ENCODE assay signal across 8 cellular contexts in genomic region chr19:4597975-4598671, GRCh38. TPM values are rescaled to one million over a fixed set of nuclear protein-coding genes. Genes with fewer than 3 reads are reported as not detected.
DNase-seq lines count a peak whose midpoint lies in the region; ATAC-seq and TF ChIP-seq lines count a peak whose summit lies in the region.

No MANE protein-coding gene starts in this region.

- POLR2A ChIA-PET in OCI-LY7 (lab: Charles Lee) = interaction anchor here (0.8 kb wide), 1 partner anchor 30 kb away, joined by 3 read pairs; no protein-coding TSS in a partner anchor

- H3K9me3 ChIP-seq in OCI-LY7 (ENCODE audit: low read length) = no peaks in the 10 kb centered on the region

- no TSS peak for BruUV-seq in OCI-LY7 (replicated peaks; lab: Mats Ljungman, UMichigan)

- H3K4me3 Mint-ChIP-seq in stimulated activated naive B cell treated with anti-CD40 and anti-IgM and Interleukin-4, amounts not matched to agents 10 μg/mL and 1 μg/mL and 100 μg/mL, for 72 hours = peak overlapping the region; percentile 56 to 64

- peaks cover 18 to 33% of the 10 kb centered on the region in 2 donors for H3K27me3 Mint-ChIP-seq in stimulated activated naive B cell treated with anti-CD40 and anti-IgM and Interleukin-4, amounts not matched to agents 10 μg/mL and 1 μg/mL and 100 μg/mL, for 72 hours

- no peaks in the 10 kb centered on the region for H3K9me3 Mint-ChIP-seq in stimulated activated naive B cell treated with anti-CD40 and anti-IgM and Interleukin-4, amounts not matched to agents 10 μg/mL and 1 μg/mL and 100 μg/mL, for 72 hours

- no peaks in the 10 kb centered on the region for H3K36me3 ChIP-seq in OCI-LY7 (ENCODE audit: insufficient read depth, low read length)

- peaks cover 10 to 13% of the 10 kb centered on the region in 2 donors for H3K4me1 Mint-ChIP-seq in stimulated activated naive B cell treated with anti-CD40 and anti-IgM and Interleukin-4, amounts not matched to agents 10 μg/mL and 1 μg/mL and 100 μg/mL, for 72 hours

- CTCF ChIA-PET in OCI-LY7 (lab: Charles Lee; ENCODE audit: unreplicated experiment) = interaction anchor here (0.9 kb wide), 1 partner anchor 38 kb away, joined by 5 read pairs; no protein-coding TSS in a partner anchor

- no peak overlapping the region for H3K27ac ChIP-seq in OCI-LY7 (ENCODE audit: low read depth, low read length, poor library complexity, severe bottlenecking)

- peak overlapping the region; percentile 53 for H3K4me3 ChIP-seq in OCI-LY7 (ENCODE audit: low read depth, low read length, poor library complexity, severe bottlenecking)

- intact Hi-C loops in OCI-LY7 (cut with micrococcal nuclease; ENCODE audit: unreplicated experiment) = no loop called here

- H3K27ac Mint-ChIP-seq in stimulated activated naive B cell treated with anti-CD40 and anti-IgM and Interleukin-4, amounts not matched to agents 10 μg/mL and 1 μg/mL and 100 μg/mL, for 72 hours = no peak overlapping the region

- TF ChIP-seq CTCF in OCI-LY7 (conservative IDR thresholded peaks at IDR 0.05; ENCODE audit: low read length) = no peak

- H4K20me1 ChIP-seq in OCI-LY7 (ENCODE audit: insufficient read depth, low read length) = no peaks in the 10 kb centered on the region

- H3K4me1 ChIP-seq in OCI-LY7 (ENCODE audit: insufficient read depth, low read length, poor library complexity, severe bottlenecking) = peaks cover 12% of the 10 kb centered on the region

- H3K36me3 Mint-ChIP-seq in stimulated activated naive B cell treated with anti-CD40 and anti-IgM and Interleukin-4, amounts not matched to agents 10 μg/mL and 1 μg/mL and 100 μg/mL, for 72 hours = peaks cover 0 to 1% of the 10 kb centered on the region in 2 donors

- peak overlapping the region; percentile 77 for H3K4me2 ChIP-seq in OCI-LY7 (ENCODE audit: low read length)

- no peaks in the 10 kb centered on the region for H3K9me2 ChIP-seq in OCI-LY7 (ENCODE audit: insufficient read depth, low read length)

- DNase-seq in activated CD8-positive, alpha-beta memory T cell treated with anti-CD3 and anti-CD28 coated beads for 4 hours (ENCODE audit: low read depth in 2 of 2) = peak; percentile 9 to 11
- no peak for DNase-seq in activated CD8-positive, alpha-beta memory T cell treated with anti-CD3 and anti-CD28 coated beads for 24 hours
- DNase-seq in OCI-LY7 (ENCODE audit: low spot score) (peak; percentile 75), iPS-NIHi11 (ENCODE audit: low spot score) (peak; percentile 94)
- DNase-seq in activated T-helper 9 cell treated with anti-CD3 and anti-CD28 coated beads, Interleukin-2, amount 50 U/mL, for 16 hours (ENCODE audit: low read depth) = peak; percentile 6
- no peak for DNase-seq in stimulated activated naive B cell treated with anti-CD40 and anti-IgM and Interleukin-4, amounts not matched to agents 10 μg/mL and 1 μg/mL and 100 μg/mL, for 72 hours

- no peaks in the 10 kb centered on the region for H3K79me2 ChIP-seq in OCI-LY7 (ENCODE audit: insufficient read depth, low read depth, low read length)

- peak; percentile 80 to 83 for ATAC-seq in stimulated activated naive B cell treated with anti-CD40 and anti-IgM and Interleukin-4, amounts not matched to agents 10 μg/mL and 1 μg/mL and 100 μg/mL, for 72 hours (replicated peaks)
- no peak for ATAC-seq in GM21825 (IDR thresholded peaks at IDR 0.05; ENCODE audit: unreplicated experiment)
- ATAC-seq in GM19452 (IDR thresholded peaks at IDR 0.05; ENCODE audit: unreplicated experiment) = no peak

- H2AFZ ChIP-seq in OCI-LY7 (ENCODE audit: low read length) = peak overlapping the region; percentile 44; the same call in 1 of the 2 replicates

RNA-seq across cellular contexts. Expression of gene SEMA6B, which starts 38.6 kb away (rescaled TPM):
- total RNA-seq in OCI-LY7 (2014; rRNA removed; shearing (Covaris generic)) = 0.05 TPM in 1 of 2 replicates, not detected in the other
- total RNA-seq in OCI-LY7 (2022) = not detected in 2 replicates

RNA-seq across cellular contexts. Expression of gene TNFAIP8L1, which starts 41.2 kb away (rescaled TPM):
- total RNA-seq in OCI-LY7 (2014; rRNA removed; shearing (Covaris generic)) = 9.0 and 10.0 TPM in 2 replicates
- total RNA-seq in OCI-LY7 (2022) = 22.7 and 24.3 TPM in 2 replicates

RNA-seq across cellular contexts. Expression of gene LRG1, which starts 58.3 kb away (rescaled TPM):
- 0.67 and 1.6 TPM in 2 replicates for total RNA-seq in OCI-LY7 (2014; rRNA removed; shearing (Covaris generic))
- 1.8 and 1.9 TPM in 2 replicates for total RNA-seq in OCI-LY7 (2022)

Comparison
In these comparisons a context has a peak if more than half of its experiments do, and no peak if none do; other contexts are left out.
1. DNase-seq: peak in activated CD8-positive, alpha-beta memory T cell treated with anti-CD3 and anti-CD28 coated beads for 4 hours (2 of 2), OCI-LY7 (single experiment), activated T-helper 9 cell treated with anti-CD3 and anti-CD28 coated beads, Interleukin-2, amount 50 U/mL, for 16 hours (single experiment) and iPS-NIHi11 (single experiment); none in activated CD8-positive, alpha-beta memory T cell treated with anti-CD3 and anti-CD28 coated beads for 24 hours (single experiment) and stimulated activated naive B cell treated with anti-CD40 and anti-IgM and Interleukin-4, amounts not matched to agents 10 μg/mL and 1 μg/mL and 100 μg/mL, for 72 hours (single experiment).
2. ATAC-seq: peak in stimulated activated naive B cell treated with anti-CD40 and anti-IgM and Interleukin-4, amounts not matched to agents 10 μg/mL and 1 μg/mL and 100 μg/mL, for 72 hours (2 of 2); none in GM21825 (single experiment) and GM19452 (single experiment).